Comparison of ENCODE assay signal across 25 cellular contexts in the genomic region with DNA sequence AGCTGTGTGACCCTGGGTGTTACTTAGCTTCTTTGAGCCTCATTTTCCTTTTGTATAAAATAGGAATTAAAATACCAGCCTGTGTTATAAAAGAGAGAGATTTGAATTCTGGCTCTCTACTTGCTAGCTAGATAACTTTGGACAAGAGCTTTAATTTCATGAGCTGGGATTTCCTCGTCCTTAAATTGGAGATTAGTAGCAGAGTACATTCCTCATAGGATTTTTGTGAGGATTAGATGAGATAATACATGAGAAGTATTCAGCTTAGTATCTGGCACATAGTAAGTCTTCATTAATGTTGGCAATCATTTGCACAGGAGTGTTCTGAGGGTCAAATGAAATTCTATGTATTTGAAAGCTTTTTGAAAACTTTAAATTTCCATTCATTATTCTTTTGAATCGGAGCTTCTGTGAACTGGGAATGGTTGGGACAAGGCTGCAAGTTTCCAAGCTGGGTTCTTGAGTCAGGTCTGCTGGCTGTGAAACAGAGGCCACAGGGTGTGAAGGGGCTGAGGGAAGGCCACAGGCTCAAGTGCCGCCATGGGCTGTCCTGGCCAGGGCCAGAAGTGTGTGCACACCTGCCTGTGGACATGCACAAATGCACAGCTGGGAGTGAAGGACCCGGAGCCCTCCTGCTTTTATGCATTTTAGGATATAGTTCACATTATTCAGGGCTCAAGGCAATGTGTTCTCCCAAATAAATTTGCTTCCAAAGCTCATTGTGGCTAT. TPM values are rescaled to one million over a fixed set of nuclear protein-coding genes. Genes with fewer than 3 reads are reported as not detected.
"Had no signal": no experiment of that assay in that cellular context is flagged by ENCODE, and none has a peak within 500 bp of the region (broad histone marks: within the 10 kb centered on the region; RNA-seq: fewer than 3 reads in every experiment).

No MANE protein-coding gene starts in this region.

- H3K36me3 ChIP-seq: esophagus squamous epithelium, ovary, transverse colon, uterus had no signal

- H3K27me3 Mint-ChIP-seq: dendritic cell treated with granulocyte-macrophage colony-stimulating factor and Interleukin-4, amounts not matched to agents 40 ng/mL and 50 ng/mL, for 4 days had no signal

- H3K27ac Mint-ChIP-seq: activated naive CD4-positive, alpha-beta T cell treated with anti-CD3 and anti-CD28 coated beads, Interleukin-2, amount 50 U/mL, for 72 hours; activated T-helper 1 cell treated with anti-CD3 and anti-CD28 coated beads, Interleukin-12 subunit alpha, Interleukin-12 subunit beta, Interleukin-2, Interleukin-4 antibody, amounts not matched to agents 30 ng/mL and 10 ng/mL and 1 ng/mL, durations not matched to agents 14 hours and 24 hours and 36 hours; dendritic cell treated with granulocyte-macrophage colony-stimulating factor and Interleukin-4, amounts not matched to agents 40 ng/mL and 50 ng/mL, for 4 days had no signal

- H3K27me3 ChIP-seq: adrenal gland, esophagus squamous epithelium, ovary, transverse colon, uterus had no signal

- H3K4me3 Mint-ChIP-seq: activated T-helper 1 cell treated with anti-CD3 and anti-CD28 coated beads, Interleukin-12 subunit alpha, Interleukin-12 subunit beta, Interleukin-2, Interleukin-4 antibody, amounts not matched to agents 30 ng/mL and 10 ng/mL and 1 ng/mL, durations not matched to agents 14 hours and 24 hours and 36 hours; dendritic cell treated with granulocyte-macrophage colony-stimulating factor and Interleukin-4, amounts not matched to agents 40 ng/mL and 50 ng/mL, for 4 days had no signal

- ATAC-seq: activated naive CD4-positive, alpha-beta T cell treated with anti-CD3 and anti-CD28 coated beads, Interleukin-2, amount 50 U/mL, for 72 hours had no signal

- H3K9me3 ChIP-seq: adrenal gland, esophagus squamous epithelium, ovary, transverse colon, uterus had no signal

- H3K27ac ChIP-seq: esophagus squamous epithelium, ovary, transverse colon, uterus had no signal

- H3K4me1 ChIP-seq: uterus had no signal

- DNase-seq: activated CD4-positive, alpha-beta T cell treated with anti-CD3 and anti-CD28 coated beads, Interleukin-2, amount 50 U/mL, for 4 hours; activated gamma-delta T cell treated with Interleukin-2 at 50 U/mL for 16 hours; activated T-cell treated with anti-CD3 and anti-CD28 coated beads for 4 hours; adrenal gland; effector CD8-positive, alpha-beta T cell; esophagus squamous epithelium; hypothalamus; islet precursor cell; mammary epithelial cell; stimulated activated CD4-positive, alpha-beta T cell treated with anti-CD3 and anti-CD28 coated beads, Interleukin-2, amount 100 ng/mL, for 24 hours; stimulated activated naive CD4-positive, alpha-beta T cell treated with Interleukin-2 at 50 U/mL for 16 hours; SW 1271; T-helper 2 cell; transverse colon; uterus had no signal

- H3K9me3 Mint-ChIP-seq: activated naive CD4-positive, alpha-beta T cell treated with anti-CD3 and anti-CD28 coated beads, Interleukin-2, amount 50 U/mL, for 72 hours; activated T-helper 1 cell treated with anti-CD3 and anti-CD28 coated beads, Interleukin-12 subunit alpha, Interleukin-12 subunit beta, Interleukin-2, Interleukin-4 antibody, amounts not matched to agents 30 ng/mL and 10 ng/mL and 1 ng/mL, durations not matched to agents 14 hours and 24 hours and 36 hours; dendritic cell treated with granulocyte-macrophage colony-stimulating factor and Interleukin-4, amounts not matched to agents 40 ng/mL and 50 ng/mL, for 4 days had no signal

- H3K36me3 Mint-ChIP-seq: activated naive CD4-positive, alpha-beta T cell treated with anti-CD3 and anti-CD28 coated beads, Interleukin-2, amount 50 U/mL, for 72 hours had no signal

- H3K4me3 ChIP-seq: adrenal gland, esophagus squamous epithelium, ovary, transverse colon, uterus had no signal

RNA-seq across cellular contexts. Expression of a gene that starts 17.2 kb away (rescaled TPM):
- polyA plus RNA-seq: neural cell had no signal

RNA-seq across cellular contexts. Expression of a gene that starts 50.1 kb away (rescaled TPM):
- total RNA-seq: activated CD8-positive, alpha-beta memory T cell treated with anti-CD3 and anti-CD28 coated beads for 36 hours; activated T-helper 1 cell treated with anti-CD3 and anti-CD28 coated beads, Interleukin-12 subunit alpha, Interleukin-12 subunit beta, Interleukin-2, Interleukin-4 antibody, amounts not matched to agents 30 ng/mL and 10 ng/mL and 1 ng/mL, durations not matched to agents 14 hours and 24 hours and 36 hours; astrocyte; bronchial epithelial cell; chondrocyte; esophagus squamous epithelium; glomerular endothelial cell; transverse colon had no signal
- polyA plus RNA-seq: mammary epithelial cell, neural cell had no signal
